ENCODE assay signal across 2 cellular contexts in genomic region chr1:33141216-33141615, GRCh38.
TF ChIP-seq lines count a peak whose summit lies in the region.

No MANE protein-coding gene starts in this region.

TF ChIP-seq in HepG2, 621 proteins besides CTCF, POLR2A, EP300 and RAD21:
- TF ChIP-seq HCFC1 (IDR thresholded peaks at IDR 0.05; ENCODE audit: low read depth, low read length) (no peak), RBAK (CRISPR knock-in tag; IDR thresholded peaks at IDR 0.05) (no peak), ZFAT (CRISPR knock-in tag; conservative IDR thresholded peaks at IDR 0.05) (no peak), ZNF768 (CRISPR knock-in tag; IDR thresholded peaks at IDR 0.05) (peak; percentile 61; the same call in 1 of the 2 replicates)

TF ChIP-seq in H1, 55 proteins besides CTCF, POLR2A, EP300 and RAD21:
- TF ChIP-seq BRCA1 (IDR thresholded peaks at IDR 0.05; ENCODE audit: low read depth, low read length), result no peak
- TF ChIP-seq KDM1A (IDR thresholded peaks at IDR 0.05; ENCODE audit: borderline replicate concordance, low read length), result peak; percentile 74
